2 cellular contexts compared by ENCODE assay signal in genomic region chr15:31360843-31361763, GRCh38.
TF ChIP-seq lines count a peak whose summit lies in the region.

No MANE protein-coding gene starts in this region.

TF ChIP-seq in liver, 16 proteins besides CTCF, POLR2A, EP300 and RAD21 (continued from another document):
- TF ChIP-seq REST (IDR thresholded peaks at IDR 0.05) (no peak), HNF4G (IDR thresholded peaks at IDR 0.05) (no peak), ZBTB33 (IDR thresholded peaks at IDR 0.05) (no peak), NR2F2 (IDR thresholded peaks at IDR 0.05) (no peak), TAF1 (conservative IDR thresholded peaks at IDR 0.05) (no peak)

TF ChIP-seq in HepG2, 621 proteins besides CTCF, POLR2A, EP300 and RAD21 (continued from another document):
- TF ChIP-seq ZNF318 (CRISPR knock-in tag; IDR thresholded peaks at IDR 0.05) (no peak), NBN (conservative IDR thresholded peaks at IDR 0.05) (no peak), TGIF2 (CRISPR knock-in tag; IDR thresholded peaks at IDR 0.05) (no peak), THAP7 (CRISPR knock-in tag; IDR thresholded peaks at IDR 0.05) (no peak), NR2F1 (CRISPR knock-in tag; IDR thresholded peaks at IDR 0.05) (no peak), RBM39 (IDR thresholded peaks at IDR 0.05; ENCODE audit: low read depth, low read length, poor library complexity, severe bottlenecking) (no peak), HDAC6 (IDR thresholded peaks at IDR 0.05; ENCODE audit: low read depth, low read length) (no peak), ZNF879 (CRISPR knock-in tag; IDR thresholded peaks at IDR 0.05) (no peak), FOXM1 (CRISPR knock-in tag; IDR thresholded peaks at IDR 0.05) (no peak), POLR2G (IDR thresholded peaks at IDR 0.05; ENCODE audit: low read depth, low read length) (no peak), ZNF138 (CRISPR knock-in tag; IDR thresholded peaks at IDR 0.05; ENCODE audit: low read depth) (no peak), ZNF34 (CRISPR knock-in tag; IDR thresholded peaks at IDR 0.05; ENCODE audit: borderline replicate concordance) (no peak), IKZF4 (CRISPR knock-in tag; IDR thresholded peaks at IDR 0.05; ENCODE audit: borderline replicate concordance, low read depth, not compliant biosample characterization) (no peak), ZBTB49 (CRISPR knock-in tag; IDR thresholded peaks at IDR 0.05; ENCODE audit: borderline replicate concordance) (no peak), SIX1 (CRISPR knock-in tag; IDR thresholded peaks at IDR 0.05; ENCODE audit: borderline replicate concordance) (no peak)
